1 cellular context compared by ENCODE assay signal in genomic region chr2:160406591-160407392, GRCh38.
TF ChIP-seq lines count a peak whose summit lies in the region.

No MANE protein-coding gene starts in this region.

TF ChIP-seq in HepG2, 621 proteins besides CTCF, POLR2A, EP300 and RAD21 (continued from another document and continues in another):
- TF ChIP-seq REST (IDR thresholded peaks at IDR 0.05; ENCODE audit: borderline replicate concordance in 1 of 2, low read depth in 1 of 2, low read length in 2 of 2) (no peak), MED13 (CRISPR knock-in tag; IDR thresholded peaks at IDR 0.05) (no peak; the same call in 1 of the 2 replicates), POGZ (CRISPR knock-in tag; IDR thresholded peaks at IDR 0.05) (0 out of 2 replicates have a peak, but pooled peaks have one; percentile 7), ZNF607 (CRISPR knock-in tag; IDR thresholded peaks at IDR 0.05; ENCODE audit: borderline replicate concordance) (no peak), ZNF709 (CRISPR knock-in tag; IDR thresholded peaks at IDR 0.05) (no peak), ZNF891 (CRISPR knock-in tag; IDR thresholded peaks at IDR 0.05) (no peak), ZFP62 (CRISPR knock-in tag; IDR thresholded peaks at IDR 0.05) (no peak), ZNF292 (CRISPR knock-in tag; IDR thresholded peaks at IDR 0.05; ENCODE audit: borderline replicate concordance, low read depth) (peak; percentile 67; the same call in 1 of the 2 replicates), AGO2 (optimal IDR thresholded peaks at IDR 0.05; ENCODE audit: low read depth, low read length) (peak; percentile 81), ZNF205 (CRISPR knock-in tag; IDR thresholded peaks at IDR 0.05) (no peak), PCBP1 (IDR thresholded peaks at IDR 0.05; ENCODE audit: borderline replicate concordance, low read depth, low read length) (no peak), KMT2A (CRISPR knock-in tag; IDR thresholded peaks at IDR 0.05) (peak; percentile 57; the same call in 1 of the 2 replicates), ZNF670 (CRISPR knock-in tag; IDR thresholded peaks at IDR 0.05; ENCODE audit: borderline replicate concordance) (no peak), CSRNP1 (CRISPR knock-in tag; IDR thresholded peaks at IDR 0.05) (no peak), FOXK2 (IDR thresholded peaks at IDR 0.05) (no peak), ZFP82 (CRISPR knock-in tag; IDR thresholded peaks at IDR 0.05; ENCODE audit: borderline replicate concordance) (no peak), ZNF354B (CRISPR knock-in tag; IDR thresholded peaks at IDR 0.05) (no peak), HNF4G (IDR thresholded peaks at IDR 0.05; ENCODE audit: borderline replicate concordance, low read depth, low read length) (no peak), HNF4G (CRISPR knock-in tag; IDR thresholded peaks at IDR 0.05; ENCODE audit: borderline replicate concordance, low read depth) (no peak), ARID4A (CRISPR knock-in tag; IDR thresholded peaks at IDR 0.05; ENCODE audit: borderline replicate concordance) (peak; percentile 42; the same call in 1 of the 2 replicates), RNF219 (CRISPR knock-in tag; IDR thresholded peaks at IDR 0.05) (no peak), PHF8 (CRISPR knock-in tag; IDR thresholded peaks at IDR 0.05) (peak; percentile 52; the same call in 1 of the 2 replicates), KDM1A (CRISPR knock-in tag; IDR thresholded peaks at IDR 0.05) (no peak), TAF15 (IDR thresholded peaks at IDR 0.05; ENCODE audit: low read depth, low read length, poor library complexity, severe bottlenecking) (no peak), ELF3 (CRISPR knock-in tag; IDR thresholded peaks at IDR 0.05) (peak; percentile 16; the same call in 1 of the 2 replicates), THAP11 (CRISPR knock-in tag; IDR thresholded peaks at IDR 0.05) (no peak), ZSCAN25 (CRISPR knock-in tag; IDR thresholded peaks at IDR 0.05) (0 out of 2 replicates have a peak, but pooled peaks have one; percentile 48), JARID2 (CRISPR knock-in tag; IDR thresholded peaks at IDR 0.05; ENCODE audit: insufficient replicate concordance) (no peak), ZNF678 (CRISPR knock-in tag; IDR thresholded peaks at IDR 0.05) (no peak), ZIK1 (CRISPR knock-in tag; IDR thresholded peaks at IDR 0.05; ENCODE audit: borderline replicate concordance, low read depth) (no peak), HIC2 (CRISPR knock-in tag; IDR thresholded peaks at IDR 0.05; ENCODE audit: low read depth) (no peak), BRF2 (CRISPR knock-in tag; IDR thresholded peaks at IDR 0.05) (no peak), ZNF513 (CRISPR knock-in tag; conservative IDR thresholded peaks at IDR 0.05) (0 out of 2 replicates have a peak, but pooled peaks have one; percentile 53), HOXD1 (CRISPR knock-in tag; IDR thresholded peaks at IDR 0.05) (0 out of 2 replicates have a peak, but pooled peaks have one; percentile 45), ZNF24 (IDR thresholded peaks at IDR 0.05) (no peak), U2AF2 (IDR thresholded peaks at IDR 0.05; ENCODE audit: low read depth, low read length) (no peak), ZNF687 (CRISPR knock-in tag; IDR thresholded peaks at IDR 0.05) (peak; percentile 58)
